In the genomic region with DNA sequence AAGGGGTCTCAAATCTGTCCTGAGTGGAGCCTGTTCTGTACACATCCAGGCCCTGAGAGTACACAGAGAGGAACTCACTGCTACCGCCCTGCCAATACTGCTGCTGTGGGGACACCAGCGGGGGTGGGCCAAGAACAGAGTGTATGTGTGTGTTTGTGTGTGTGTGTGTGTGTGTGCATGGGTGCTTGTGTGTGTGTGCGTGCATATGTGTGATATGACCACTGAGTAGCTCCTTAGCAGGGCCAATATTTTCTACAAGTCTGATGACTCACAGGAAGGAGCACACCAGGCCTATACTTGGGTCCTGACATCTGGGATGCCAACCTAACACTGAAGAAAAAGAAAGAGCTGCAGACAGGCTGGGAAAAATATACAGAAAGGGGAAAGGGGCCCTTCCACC, we compare ENCODE assay signal across 10 cellular contexts. TPM values are rescaled to one million over a fixed set of nuclear protein-coding genes. Genes with fewer than 3 reads are reported as not detected.
DNase-seq lines count a peak whose midpoint lies in the region; TF ChIP-seq lines count a peak whose summit lies in the region.
"Had no signal": no experiment of that assay in that cellular context is flagged by ENCODE, and none has a peak within 500 bp of the region (broad histone marks: within the 10 kb centered on the region; RNA-seq: fewer than 3 reads in every experiment).

No MANE protein-coding gene starts in this region.

- H3K9me3 ChIP-seq in subcutaneous abdominal adipose tissue (ENCODE audit: control insufficient read depth in 5 of 5, low read length in 5 of 5): no peaks in the 10 kb centered on the region

- peaks cover 44% of the 10 kb centered on the region for H3K4me1 Mint-ChIP-seq in HFFc6 (ENCODE audit: low read depth)
- peaks cover 15% of the 10 kb centered on the region for H3K4me1 Mint-ChIP-seq in activated CD4-positive, alpha-beta T cell treated with anti-CD3 and anti-CD28 coated beads, Interleukin-2, amount 10 ng/mL, durations not matched to agents 24 days and 14 days

- peaks cover 14 to 41% (median 38%) of the 10 kb centered on the region in 5 donors for H3K4me1 ChIP-seq in subcutaneous abdominal adipose tissue (ENCODE audit: control insufficient read depth in 5 of 5, insufficient read depth in 5 of 5, low read length in 5 of 5)

- H3K9ac ChIP-seq in subcutaneous abdominal adipose tissue (ENCODE audit: low read length in 5 of 5): no peak overlapping the region

- peak overlapping the region; percentile 92 for H3K27ac ChIP-seq in subcutaneous abdominal adipose tissue (ENCODE audit: low read depth, low read length)

- H3K27me3 ChIP-seq in subcutaneous abdominal adipose tissue (ENCODE audit: control insufficient read depth in 5 of 5, insufficient read depth in 4 of 5, low read length in 5 of 5): no peaks in the 10 kb centered on the region

- DNase-seq in HFFc6: peak; percentile 44
- peak; percentile 21 for DNase-seq in SW480 (ENCODE audit: low spot score)
- DNase-seq in foreskin fibroblast: peak; percentile 48 to 59
- no peak for DNase-seq in retina
- DNase-seq in DMS114 treated with DMSO at 0.1 percent for 48 hours (lab: John Stamatoyannopoulos, UW; ENCODE audit: unreplicated experiment): no peak
- DNase-seq in NCI-H1436 treated with DMSO at 0.1 percent for 48 hours (lab: John Stamatoyannopoulos, UW): no peak
- DNase-seq in activated CD4-positive, alpha-beta T cell treated with anti-CD3 and anti-CD28 coated beads, Interleukin-2, amount 10 ng/mL, durations not matched to agents 24 days and 14 days: no peak

- H3K36me3 ChIP-seq in subcutaneous abdominal adipose tissue (ENCODE audit: control insufficient read depth in 5 of 5, insufficient read depth in 5 of 5, low read length in 5 of 5): no peaks in the 10 kb centered on the region

- H3K36me3 Mint-ChIP-seq in HFFc6 (ENCODE audit: low read depth): no peaks in the 10 kb centered on the region
- H3K36me3 Mint-ChIP-seq in activated CD4-positive, alpha-beta T cell treated with anti-CD3 and anti-CD28 coated beads, Interleukin-2, amount 10 ng/mL, durations not matched to agents 24 days and 14 days (ENCODE audit: low read depth): no peaks in the 10 kb centered on the region

- no peaks in the 10 kb centered on the region for H3K9me3 Mint-ChIP-seq in HFFc6
- H3K9me3 Mint-ChIP-seq in activated CD4-positive, alpha-beta T cell treated with anti-CD3 and anti-CD28 coated beads, Interleukin-2, amount 10 ng/mL, durations not matched to agents 24 days and 14 days: no peaks in the 10 kb centered on the region

- H3K27ac Mint-ChIP-seq in HFFc6: peak overlapping the region; percentile 93
- H3K27ac Mint-ChIP-seq in activated CD4-positive, alpha-beta T cell treated with anti-CD3 and anti-CD28 coated beads, Interleukin-2, amount 10 ng/mL, durations not matched to agents 24 days and 14 days: no peak overlapping the region

- H3K4me3 ChIP-seq in foreskin fibroblast (ENCODE audit: low read depth in 1 of 2, low read length in 2 of 2): peak overlapping the region in 1 of 2 donors; percentile 59
- H3K4me3 ChIP-seq in subcutaneous abdominal adipose tissue (ENCODE audit: low read depth in 1 of 5, low read length in 5 of 5): peak overlapping the region in 3 of 5 donors; percentile 37 to 58 (median 38)
- H3K4me3 ChIP-seq: GM12878 had no signal

- intact Hi-C loops in activated CD4-positive, alpha-beta T cell treated with anti-CD3 and anti-CD28 coated beads, Interleukin-2, amount 10 ng/mL, durations not matched to agents 24 days and 14 days (cut with micrococcal nuclease): no loop called here

- H3K27me3 Mint-ChIP-seq in HFFc6 (ENCODE audit: insufficient read depth): no peaks in the 10 kb centered on the region; the same call in 1 of the 2 replicates
- peaks cover 16% of the 10 kb centered on the region for H3K27me3 Mint-ChIP-seq in activated CD4-positive, alpha-beta T cell treated with anti-CD3 and anti-CD28 coated beads, Interleukin-2, amount 10 ng/mL, durations not matched to agents 24 days and 14 days

- TF ChIP-seq CTCF in HFFc6 (IDR thresholded peaks at IDR 0.05) (no peak), foreskin fibroblast (IDR thresholded peaks at IDR 0.05; ENCODE audit: low read depth, low read length) (no peak)

- H3K4me3 Mint-ChIP-seq in HFFc6: peak overlapping the region; percentile 83
- no peak overlapping the region for H3K4me3 Mint-ChIP-seq in activated CD4-positive, alpha-beta T cell treated with anti-CD3 and anti-CD28 coated beads, Interleukin-2, amount 10 ng/mL, durations not matched to agents 24 days and 14 days

RNA-seq across cellular contexts. Expression of a gene that starts 1.4 kb away (rescaled TPM):
- total RNA-seq in HFFc6 (2021; fragmentation: NEBNext Ultra II Directional; extraction: Animal tissue kit (Norgen Biotek cat#: 25700)): under 1 TPM in 5 of 6 experiments, not detected in 1; 0.14 to 0.41 (median 0.26) TPM
- total RNA-seq in activated CD4-positive, alpha-beta T cell treated with anti-CD3 and anti-CD28 coated beads, Interleukin-2, amount 10 ng/mL, durations not matched to agents 24 days and 14 days: not detected in 2 replicates
- total RNA-seq: GM12878, left lobe of liver had no signal

RNA-seq across cellular contexts. Expression of a gene that starts 26.4 kb away (rescaled TPM):
- total RNA-seq in HFFc6 (2021; fragmentation: NEBNext Ultra II Directional; extraction: Animal tissue kit (Norgen Biotek cat#: 25700)): 1 to 10 TPM in 2 of 6 experiments, under 1 TPM in 4; 0.64 to 1.1 (median 0.83) TPM
- not detected in 2 replicates for total RNA-seq in activated CD4-positive, alpha-beta T cell treated with anti-CD3 and anti-CD28 coated beads, Interleukin-2, amount 10 ng/mL, durations not matched to agents 24 days and 14 days
- total RNA-seq: GM12878, left lobe of liver had no signal

RNA-seq across cellular contexts. Expression of a gene that starts 32.3 kb away (rescaled TPM):
- 10 to 100 TPM; 27.4 to 34.6 (median 30.4) TPM for total RNA-seq in HFFc6 (2021; fragmentation: NEBNext Ultra II Directional; extraction: Animal tissue kit (Norgen Biotek cat#: 25700))
- total RNA-seq in activated CD4-positive, alpha-beta T cell treated with anti-CD3 and anti-CD28 coated beads, Interleukin-2, amount 10 ng/mL, durations not matched to agents 24 days and 14 days: 3.7 TPM in 2 replicates

RNA-seq across cellular contexts. Expression of a gene that starts 45.3 kb away (rescaled TPM):
- total RNA-seq in HFFc6 (2021; fragmentation: NEBNext Ultra II Directional; extraction: Animal tissue kit (Norgen Biotek cat#: 25700)): 10 to 100 TPM; 16.2 to 23.2 (median 19.4) TPM
- 0.40 and 0.47 TPM in 2 replicates for total RNA-seq in activated CD4-positive, alpha-beta T cell treated with anti-CD3 and anti-CD28 coated beads, Interleukin-2, amount 10 ng/mL, durations not matched to agents 24 days and 14 days

Comparison
In these comparisons a context has a peak if more than half of its experiments do, and no peak if none do; other contexts are left out.
1. DNase-seq: peak in HFFc6 (single experiment), SW480 (single experiment) and foreskin fibroblast (2 of 2); none in retina (single experiment), DMS114 treated with DMSO at 0.1 percent for 48 hours (single experiment), NCI-H1436 treated with DMSO at 0.1 percent for 48 hours (single experiment) and activated CD4-positive, alpha-beta T cell treated with anti-CD3 and anti-CD28 coated beads, Interleukin-2, amount 10 ng/mL, durations not matched to agents 24 days and 14 days (single experiment).